ENCODE assay signal across 10 cellular contexts in the genomic region with DNA sequence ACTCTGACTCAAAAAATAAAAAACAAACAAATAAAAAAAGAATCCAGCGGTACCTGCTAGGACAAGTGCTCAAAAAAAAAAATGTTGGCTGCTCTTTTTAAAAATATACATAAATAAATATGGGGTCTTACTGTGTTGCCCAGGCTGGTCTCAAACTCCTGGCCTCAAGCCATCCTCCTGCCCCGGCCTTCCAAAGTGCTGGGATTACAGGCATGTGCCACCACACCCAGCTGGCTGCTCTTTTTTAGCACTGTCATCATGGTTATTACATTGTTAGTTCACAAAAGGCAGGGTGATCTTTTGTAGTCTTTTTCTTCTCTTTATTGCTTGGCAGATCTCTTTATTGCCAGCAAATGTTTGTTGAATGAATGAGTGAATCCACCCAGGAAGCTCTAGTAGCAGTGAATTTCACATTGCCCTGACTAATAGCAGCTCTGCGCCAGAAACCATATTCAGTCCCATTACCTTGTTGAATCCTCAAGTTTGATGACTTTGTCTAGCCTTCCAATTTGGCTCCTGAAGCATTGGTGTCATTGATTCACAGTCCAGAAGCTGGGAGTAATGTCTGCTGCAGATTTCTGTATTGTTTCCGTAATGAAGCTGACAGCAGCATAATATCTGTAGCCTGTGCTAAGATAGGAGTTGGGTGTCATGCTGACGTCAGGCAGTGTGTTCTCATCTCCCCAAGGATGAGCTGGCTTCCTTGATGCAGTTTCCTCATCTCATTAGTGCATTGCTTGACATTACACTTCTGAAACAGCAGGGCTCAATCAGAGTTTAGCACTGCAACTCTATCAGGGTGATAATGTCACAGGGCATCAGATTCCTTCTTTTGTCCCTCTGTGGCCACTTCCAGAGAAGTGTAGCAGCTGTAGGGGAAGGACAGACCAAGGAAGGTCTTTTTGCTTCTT.
DNase-seq lines count a peak whose midpoint lies in the region; ATAC-seq lines count a peak whose summit lies in the region.
"Had no signal": no experiment of that assay in that cellular context is flagged by ENCODE, and none has a peak within 500 bp of the region (broad histone marks: within the 10 kb centered on the region; RNA-seq: fewer than 3 reads in every experiment).

No MANE protein-coding gene starts in this region.

- H3K27ac Mint-ChIP-seq in activated T-helper 17 cell treated with anti-CD3 and anti-CD28 coated beads, Interleukin-2, amount 50 U/mL, for 72 hours = no peak overlapping the region
- H3K27ac Mint-ChIP-seq: T-cell had no signal

- DNase-seq in NCI-H82 (lab: John Stamatoyannopoulos, UW) (peak; percentile 38), NCI-H82 treated with DMSO at 0.1 percent for 48 hours (lab: John Stamatoyannopoulos, UW; ENCODE audit: unreplicated experiment) (no peak), left ventricle myocardium superior (peak; percentile 31), superior temporal gyrus (ENCODE audit: extremely low spot score) (peak; percentile 39)
- no peak for DNase-seq in central memory CD4-positive, alpha-beta T cell
- DNase-seq: effector CD4-positive, alpha-beta T cell had no signal

- peak; percentile 45 for ATAC-seq in activated T-helper 17 cell treated with anti-CD3 and anti-CD28 coated beads, Interleukin-2, amount 50 U/mL, for 72 hours (replicated peaks)
- peak; percentile 80 for ATAC-seq in left ventricle myocardium superior
- ATAC-seq in HG03025 (IDR thresholded peaks at IDR 0.05; ENCODE audit: low FRiP score, unreplicated experiment) = no peak
- no peak for ATAC-seq in GM19351 (IDR thresholded peaks at IDR 0.05; ENCODE audit: unreplicated experiment)
- ATAC-seq: T-cell had no signal

- no peaks in the 10 kb centered on the region for H3K36me3 Mint-ChIP-seq in activated T-helper 17 cell treated with anti-CD3 and anti-CD28 coated beads, Interleukin-2, amount 50 U/mL, for 72 hours (ENCODE audit: low read depth)
- H3K36me3 Mint-ChIP-seq: T-cell had no signal

- H3K9me3 Mint-ChIP-seq in activated T-helper 17 cell treated with anti-CD3 and anti-CD28 coated beads, Interleukin-2, amount 50 U/mL, for 72 hours = no peaks in the 10 kb centered on the region
- H3K9me3 Mint-ChIP-seq: T-cell had no signal

- no peak overlapping the region for H3K4me3 Mint-ChIP-seq in activated T-helper 17 cell treated with anti-CD3 and anti-CD28 coated beads, Interleukin-2, amount 50 U/mL, for 72 hours
- H3K4me3 Mint-ChIP-seq: T-cell had no signal

- peaks cover 11% of the 10 kb centered on the region for H3K27me3 Mint-ChIP-seq in activated T-helper 17 cell treated with anti-CD3 and anti-CD28 coated beads, Interleukin-2, amount 50 U/mL, for 72 hours

- no peaks in the 10 kb centered on the region for H3K4me1 Mint-ChIP-seq in activated T-helper 17 cell treated with anti-CD3 and anti-CD28 coated beads, Interleukin-2, amount 50 U/mL, for 72 hours

- intact Hi-C loops in left ventricle myocardium superior (cut with micrococcal nuclease) = no loop called here

Comparison
In these comparisons a context has a peak if more than half of its experiments do, and no peak if none do; other contexts are left out.
1. DNase-seq: peak in NCI-H82 (single experiment), left ventricle myocardium superior (single experiment) and superior temporal gyrus (single experiment); none in NCI-H82 treated with DMSO at 0.1 percent for 48 hours (single experiment) and central memory CD4-positive, alpha-beta T cell (single experiment).
2. ATAC-seq: peak in activated T-helper 17 cell treated with anti-CD3 and anti-CD28 coated beads, Interleukin-2, amount 50 U/mL, for 72 hours (single experiment) and left ventricle myocardium superior (single experiment); none in HG03025 (single experiment) and GM19351 (single experiment).